ENCODE assay signal across 8 cellular contexts in genomic region chr17:72117748-72118587, GRCh38. TPM values are rescaled to one million over a fixed set of nuclear protein-coding genes. Genes with fewer than 3 reads are reported as not detected.
DNase-seq lines count a peak whose midpoint lies in the region; ATAC-seq and TF ChIP-seq lines count a peak whose summit lies in the region.

No MANE protein-coding gene starts in this region.

- peaks cover 6% of the 10 kb centered on the region for H3K36me3 Mint-ChIP-seq in nephron (ENCODE audit: low read depth)

- TF ChIP-seq CTCF in AG04449 (IDR thresholded peaks at IDR 0.05; ENCODE audit: insufficient read depth, low read length, missing control alignments): no peak
- no peak for TF ChIP-seq CTCF in esophagus squamous epithelium (IDR thresholded peaks at IDR 0.05)
- TF ChIP-seq CTCF in nephron (IDR thresholded peaks at IDR 0.05; ENCODE audit: unreplicated experiment in 3 of 3): no peak

- POLR2A ChIA-PET in AG04449 (lab: Yijun Ruan, JAX): no interaction called here

- CTCF ChIA-PET in AG04449 (lab: Yijun Ruan, JAX): interaction anchor here (1.0 to 2.7 kb wide), 6 partner anchors 322 to 1351 kb away, joined by 3 to 14 read pairs (median 4); no protein-coding TSS in a partner anchor

- no peaks in the 10 kb centered on the region for H3K36me3 ChIP-seq in HUES6 (ENCODE audit: control insufficient read depth, insufficient read depth, low read length)
- H3K36me3 ChIP-seq in esophagus squamous epithelium: peaks cover 0 to 4% (median 0%) of the 10 kb centered on the region in 3 donors

- H3K9ac ChIP-seq in HUES6 (ENCODE audit: low read length): peak overlapping the region; percentile 29

- H3K27ac ChIP-seq in HUES6 (ENCODE audit: low read depth, low read length): no peak overlapping the region
- H3K27ac ChIP-seq in esophagus squamous epithelium: peak overlapping the region in 1 of 4 donors; percentile 19

- DNase-seq in AG04449 (ENCODE audit: low read depth, low spot score): no peak
- no peak for DNase-seq in esophagus squamous epithelium (lab: John Stamatoyannopoulos, UW)
- DNase-seq in middle frontal gyrus (ENCODE audit: extremely low spot score, low spot score): no peak
- no peak for DNase-seq in stimulated activated CD4-positive, alpha-beta T cell treated with anti-CD3 and anti-CD28 coated beads, Interleukin-4, amount 100 ng/mL, for 1 hour
- no peak for DNase-seq in NCI-H2107 (lab: John Stamatoyannopoulos, UW)

- intact Hi-C loops in esophagus squamous epithelium (cut with DNase I): loop anchor here (10.0 kb wide), 1 partner anchor 643 kb away; no protein-coding TSS in a partner anchor

- peaks cover 48% of the 10 kb centered on the region for H3K4me1 Mint-ChIP-seq in nephron

- no peak for ATAC-seq in GM21717 (IDR thresholded peaks at IDR 0.05; ENCODE audit: unreplicated experiment)

- H3K4me3 Mint-ChIP-seq in nephron: peak overlapping the region; percentile 84 to 86 (median 85)

- 0 to 4% methylated on average over 6 to 17 of the region's 56 CpGs for WGBS in esophagus squamous epithelium, 2 donors

- H3K9me3 ChIP-seq in HUES6 (ENCODE audit: control insufficient read depth, insufficient read depth, low read depth, low read length) (no peaks in the 10 kb centered on the region), esophagus squamous epithelium (no peaks in the 10 kb centered on the region)

- TF ChIP-seq POLR2A in esophagus squamous epithelium (IDR thresholded peaks at IDR 0.05): no peak

- H3K27me3 Mint-ChIP-seq in nephron (ENCODE audit: low read depth): peaks cover 96% of the 10 kb centered on the region

- peaks cover 94% of the 10 kb centered on the region for H3K27me3 ChIP-seq in HUES6 (ENCODE audit: control insufficient read depth, insufficient read depth, low read length)
- peaks cover 9 to 100% (median 16%) of the 10 kb centered on the region in 4 donors for H3K27me3 ChIP-seq in esophagus squamous epithelium

- peak overlapping the region in 1 of 3 experiments; percentile 55 for H3K27ac Mint-ChIP-seq in nephron

- peak overlapping the region; percentile 25; the same call in 1 of the 2 replicates for H3K4me3 ChIP-seq in AG04449 (ENCODE audit: low read depth, low read length)
- H3K4me3 ChIP-seq in HUES6 (ENCODE audit: low read depth, low read length): peak overlapping the region; percentile 68
- peak overlapping the region; percentile 17 to 61 (median 41) for H3K4me3 ChIP-seq in esophagus squamous epithelium

- no peaks in the 10 kb centered on the region for H3K9me3 Mint-ChIP-seq in nephron

- peaks cover 31% of the 10 kb centered on the region for H3K4me1 ChIP-seq in HUES6 (ENCODE audit: control insufficient read depth, insufficient read depth, low read length)
- H3K4me1 ChIP-seq in esophagus squamous epithelium: peaks cover 17 to 72% (median 19%) of the 10 kb centered on the region in 3 donors

RNA-seq across cellular contexts. Expression of gene SOX9, which starts 2.9 kb away (rescaled TPM):
- 10 to 100 TPM in 3 of 4 donors, 1 to 10 TPM in 1; 7.4 to 11.5 (median 11.1) TPM for total RNA-seq in esophagus squamous epithelium
